1 cellular context compared by ENCODE assay signal in genomic region chr5:91291628-91292569, GRCh38.
TF ChIP-seq lines count a peak whose summit lies in the region.

No MANE protein-coding gene starts in this region.

TF ChIP-seq in GM12878, 131 proteins besides CTCF, POLR2A, EP300 and RAD21:
- TF ChIP-seq YBX1 (IDR thresholded peaks at IDR 0.05), result no peak
- 0 out of 2 replicates have a peak, but pooled peaks have one; percentile 29 for TF ChIP-seq ZNF687 (IDR thresholded peaks at IDR 0.05)
